ENCODE assay signal across 20 cellular contexts in genomic region chr1:26593385-26593784, GRCh38.
"Had no signal": no experiment of that assay in that cellular context is flagged by ENCODE, and none has a peak within 500 bp of the region (broad histone marks: within the 10 kb centered on the region; RNA-seq: fewer than 3 reads in every experiment).

No MANE protein-coding gene starts in this region.

- H3K27ac ChIP-seq: RWPE1 had no signal

- ATAC-seq: Panc1, PC-3, SK-N-SH treated with all-trans-retinoic acid at 6 μM for 48 hours had no signal

- DNase-seq: KBM-7, NCI-H1092, NCI-H1105 treated with DMSO at 0.1 percent for 48 hours, NCI-H1417 treated with DMSO at 0.1 percent for 48 hours, NCI-H146, NCI-H1694 treated with DMSO at 0.1 percent for 48 hours, NCI-H1930, NCI-H2081, NCI-H2171, NCI-H226, NCI-H446, NCI-H510A, NCI-H524 treated with DMSO at 0.1 percent for 48 hours, NCI-H69, NCI-H774, PC-3, SHP77 had no signal
